21 cellular contexts compared by ENCODE assay signal in genomic region chr12:102953221-102953620, GRCh38. TPM values are rescaled to one million over a fixed set of nuclear protein-coding genes. Genes with fewer than 3 reads are reported as not detected.
"Had no signal": no experiment of that assay in that cellular context is flagged by ENCODE, and none has a peak within 500 bp of the region (broad histone marks: within the 10 kb centered on the region; RNA-seq: fewer than 3 reads in every experiment).

No MANE protein-coding gene starts in this region.

- DNase-seq: activated CD8-positive, alpha-beta memory T cell treated with anti-CD3 and anti-CD28 coated beads, Interleukin-2, amount 50 U/mL, for 4 hours; activated gamma-delta T cell treated with Interleukin-2 at 50 U/mL for 16 hours; adrenal gland; cerebellar nuclear complex; cortex of kidney; erythroblast; lower lobe of right lung; natural killer cell; pancreas; right lobe of liver; small intestine; stimulated activated CD4-positive, alpha-beta T cell treated with anti-CD3 and anti-CD28 coated beads, Interleukin-15, amount 100 ng/mL, for 24 hours; stimulated activated CD4-positive, alpha-beta T cell treated with anti-CD3 and anti-CD28 coated beads, Interleukin-4, amount 100 ng/mL, for 1 hour; stimulated activated naive CD8-positive, alpha-beta T cell treated with anti-CD3 and anti-CD28 coated beads, Interleukin-15, amount 100 ng/mL, for 72 hours; transverse colon; uterus; WERI-Rb-1 had no signal

- H3K4me3 Mint-ChIP-seq: natural killer cell had no signal

- ATAC-seq: lower lobe of right lung, natural killer cell, pancreas, right lobe of liver had no signal

- H3K27ac Mint-ChIP-seq: activated naive CD4-positive, alpha-beta T cell treated with anti-CD3 and anti-CD28 coated beads, Interleukin-2, amount 50 U/mL, for 72 hours; natural killer cell; stimulated activated naive CD8-positive, alpha-beta T cell treated with anti-CD3 and anti-CD28 coated beads, Interleukin-15, amount 100 ng/mL, for 72 hours had no signal

- H3K4me1 Mint-ChIP-seq: natural killer cell had no signal

- H3K9me3 Mint-ChIP-seq: activated naive CD4-positive, alpha-beta T cell treated with anti-CD3 and anti-CD28 coated beads, Interleukin-2, amount 50 U/mL, for 72 hours; stimulated activated naive CD8-positive, alpha-beta T cell treated with anti-CD3 and anti-CD28 coated beads, Interleukin-15, amount 100 ng/mL, for 72 hours had no signal

RNA-seq across cellular contexts. Expression of gene ASCL1, which starts 4.3 kb away (rescaled TPM):
- total RNA-seq: astrocyte, mesenteric fat pad, natural killer cell, suprapubic skin, transverse colon had no signal

RNA-seq across cellular contexts. Expression of gene PAH, which starts 36.2 kb away (rescaled TPM):
- total RNA-seq: astrocyte, lower lobe of right lung, mesenteric fat pad, natural killer cell, transverse colon had no signal
